In genomic region chr3:170999737-171000242, GRCh38 we compare ENCODE assay signal across 1 cellular context.
TF ChIP-seq lines count a peak whose summit lies in the region.

No MANE protein-coding gene starts in this region.

TF ChIP-seq in HEK293, 187 proteins besides CTCF, POLR2A, EP300 and RAD21 (continued from another document and continues in another):
- no peak for TF ChIP-seq ZNF221 (tag by site-specific recombination; IDR thresholded peaks at IDR 0.05; ENCODE audit: borderline replicate concordance)
- TF ChIP-seq ZIC2 (tag by site-specific recombination; IDR thresholded peaks at IDR 0.05): no peak
- no peak for TF ChIP-seq BCL11B (tag by site-specific recombination; IDR thresholded peaks at IDR 0.05; ENCODE audit: low read depth)
- no peak for TF ChIP-seq KLF16 (tag by site-specific recombination; IDR thresholded peaks at IDR 0.05)
- no peak for TF ChIP-seq KLF10 (tag by site-specific recombination; IDR thresholded peaks at IDR 0.05)
- no peak for TF ChIP-seq ZNF596 (tag by site-specific recombination; IDR thresholded peaks at IDR 0.05)
- TF ChIP-seq ZNF514 (tag by site-specific recombination; IDR thresholded peaks at IDR 0.05): no peak
- TF ChIP-seq ZNF335 (tag by site-specific recombination; conservative IDR thresholded peaks at IDR 0.05): no peak
- no peak for TF ChIP-seq ZNF169 (tag by site-specific recombination; IDR thresholded peaks at IDR 0.05)
- TF ChIP-seq ZNF549 (tag by site-specific recombination; IDR thresholded peaks at IDR 0.05): no peak
- TF ChIP-seq GLI4 (tag by site-specific recombination; IDR thresholded peaks at IDR 0.05): no peak
- TF ChIP-seq ZNF398 (tag by site-specific recombination; IDR thresholded peaks at IDR 0.05): peak; percentile 83
- peak; percentile 75 for TF ChIP-seq PRDM6 (tag by site-specific recombination; IDR thresholded peaks at IDR 0.05)
- no peak for TF ChIP-seq ZBTB7A (tag by site-specific recombination; IDR thresholded peaks at IDR 0.05; ENCODE audit: low read depth)
- TF ChIP-seq ZNF18 (tag by site-specific recombination; IDR thresholded peaks at IDR 0.05): no peak
- no peak for TF ChIP-seq ZSCAN30 (tag by site-specific recombination; IDR thresholded peaks at IDR 0.05)
- no peak for TF ChIP-seq PRDM4 (tag by site-specific recombination; IDR thresholded peaks at IDR 0.05)
- no peak for TF ChIP-seq PRDM1 (tag by site-specific recombination; IDR thresholded peaks at IDR 0.05)
- no peak for TF ChIP-seq ZNF292 (tag by site-specific recombination; IDR thresholded peaks at IDR 0.05; ENCODE audit: borderline replicate concordance, low read depth)
- no peak for TF ChIP-seq ZNF626 (tag by site-specific recombination; IDR thresholded peaks at IDR 0.05)
- 0 out of 2 replicates have a peak, but pooled peaks have one; percentile 36 for TF ChIP-seq INSM2 (tag by site-specific recombination; IDR thresholded peaks at IDR 0.05)
- peak; percentile 53 for TF ChIP-seq ZNF366 (tag by site-specific recombination; conservative IDR thresholded peaks at IDR 0.05)
- no peak for TF ChIP-seq ZNF585B (tag by site-specific recombination; IDR thresholded peaks at IDR 0.05)
- TF ChIP-seq ZBTB6 (tag by site-specific recombination; IDR thresholded peaks at IDR 0.05): no peak
- TF ChIP-seq ZNF133 (tag by site-specific recombination; IDR thresholded peaks at IDR 0.05): no peak
- no peak for TF ChIP-seq ZBTB48 (tag by site-specific recombination; IDR thresholded peaks at IDR 0.05)
- TF ChIP-seq ZNF132 (tag by site-specific recombination; IDR thresholded peaks at IDR 0.05; ENCODE audit: borderline replicate concordance): no peak
- no peak for TF ChIP-seq YY2 (tag by site-specific recombination; IDR thresholded peaks at IDR 0.05)
- no peak for TF ChIP-seq ZNF76 (tag by site-specific recombination; IDR thresholded peaks at IDR 0.05; ENCODE audit: borderline replicate concordance, low read depth)
- TF ChIP-seq ZNF280C (tag by site-specific recombination; IDR thresholded peaks at IDR 0.05): no peak
- no peak for TF ChIP-seq ZNF747 (tag by site-specific recombination; IDR thresholded peaks at IDR 0.05)
- TF ChIP-seq RBAK (tag by site-specific recombination; IDR thresholded peaks at IDR 0.05): no peak
- no peak for TF ChIP-seq ZNF560 (tag by site-specific recombination; IDR thresholded peaks at IDR 0.05; ENCODE audit: borderline replicate concordance)
- no peak for TF ChIP-seq KLF7 (tag by site-specific recombination; IDR thresholded peaks at IDR 0.05; ENCODE audit: borderline replicate concordance)
- no peak for TF ChIP-seq ZSCAN5A (tag by site-specific recombination; IDR thresholded peaks at IDR 0.05)
- no peak for TF ChIP-seq ZNF311 (tag by site-specific recombination; IDR thresholded peaks at IDR 0.05; ENCODE audit: borderline replicate concordance)
- no peak for TF ChIP-seq ZNF623 (tag by site-specific recombination; IDR thresholded peaks at IDR 0.05)
- TF ChIP-seq ZBTB17 (tag by site-specific recombination; IDR thresholded peaks at IDR 0.05): no peak
- TF ChIP-seq ZNF660 (tag by site-specific recombination; IDR thresholded peaks at IDR 0.05): peak; percentile 77; the same call in 1 of the 2 replicates
- no peak for TF ChIP-seq ZNF423 (tag by site-specific recombination; IDR thresholded peaks at IDR 0.05)
- TF ChIP-seq ZNF843 (tag by site-specific recombination; IDR thresholded peaks at IDR 0.05): no peak
- no peak for TF ChIP-seq OSR2 (tag by site-specific recombination; IDR thresholded peaks at IDR 0.05)
- no peak for TF ChIP-seq ZSCAN18 (tag by site-specific recombination; IDR thresholded peaks at IDR 0.05)
- no peak for TF ChIP-seq ZFHX2 (tag by site-specific recombination; conservative IDR thresholded peaks at IDR 0.05)
- TF ChIP-seq ZNF521 (tag by site-specific recombination; IDR thresholded peaks at IDR 0.05): no peak
- TF ChIP-seq ZBTB11 (tag by site-specific recombination; conservative IDR thresholded peaks at IDR 0.05; ENCODE audit: low read depth): no peak
